ENCODE assay signal across 31 cellular contexts in the genomic region with DNA sequence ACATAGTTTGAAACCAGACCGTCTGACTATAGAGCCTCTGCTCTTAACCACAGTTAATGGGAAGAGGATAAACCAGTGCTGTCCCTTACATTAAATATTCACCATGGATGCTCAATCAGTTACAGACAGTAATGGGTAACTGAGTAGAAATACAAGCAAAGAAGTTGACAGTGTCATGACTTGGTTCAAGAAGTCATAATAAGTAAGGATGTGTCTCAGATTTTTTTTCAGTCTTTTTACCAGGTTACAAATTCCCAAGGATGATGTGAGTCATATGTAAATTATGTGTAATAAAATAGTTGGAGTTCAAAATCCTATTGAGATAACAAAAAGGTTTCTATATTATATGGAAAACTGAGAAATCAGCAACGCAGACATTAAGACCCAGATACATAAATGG. TPM values are rescaled to one million over a fixed set of nuclear protein-coding genes. Genes with fewer than 3 reads are reported as not detected.
A peak's percentile ranks its signal among the peaks of the same experiment; 100 is the strongest.
DNase-seq lines count a peak whose midpoint lies in the region; ATAC-seq, FAIRE-seq and TF ChIP-seq lines count a peak whose summit lies in the region.
"Had no signal": no experiment of that assay in that cellular context is flagged by ENCODE, and none has a peak within 500 bp of the region (broad histone marks: within the 10 kb centered on the region; RNA-seq: fewer than 3 reads in every experiment).

No MANE protein-coding gene starts in this region.

- DNase-seq in GM19239 (ENCODE audit: insufficient read length, low spot score) (no peak), RPMI7951 (ENCODE audit: low read depth) (peak; percentile 5), foreskin keratinocyte (peak in 1 of 2 donors; percentile 17), SIG-M5 (lab: John Stamatoyannopoulos, UW) (no peak), coronary artery (ENCODE audit: low spot score) (no peak)
- DNase-seq: activated CD4-positive, alpha-beta T cell treated with anti-CD3 and anti-CD28 coated beads, Interleukin-2, amount 10 ng/mL, durations not matched to agents 24 days and 14 days; activated gamma-delta T cell; activated naive CD8-positive, alpha-beta T cell treated with anti-CD3 and anti-CD28 coated beads, Interleukin-2, amount 10 ng/mL, durations not matched to agents 7 days and 5 days; activated T-cell treated with anti-CD3 and anti-CD28 coated beads, Interleukin-2, amount 50 U/mL, for 24 hours; central memory CD4-positive, alpha-beta T cell; dermis blood vessel endothelial cell; DND-41; hippocampal formation; left lung; mesenchymal stem cell; NCI-H1048; NCI-H1694; NCI-H446 treated with DMSO at 0.1 percent for 48 hours; NCI-H82; nephron progenitor cell; trophoblast cell had no signal

- H3K27ac ChIP-seq in foreskin keratinocyte: no peak overlapping the region
- no peak overlapping the region for H3K27ac ChIP-seq in coronary artery
- H3K27ac ChIP-seq: C4-2B, gastroesophageal sphincter, left lung, RWPE1 had no signal

- FAIRE-seq in GM19239 (lab: Jason Lieb, UNC): peak; percentile 31
- FAIRE-seq: endometrium, GM18507 had no signal

- H3K4me1 ChIP-seq in foreskin keratinocyte: no peaks in the 10 kb centered on the region
- H3K4me1 ChIP-seq: gastroesophageal sphincter, left lung had no signal

- H3K27me3 ChIP-seq in foreskin keratinocyte: no peaks in the 10 kb centered on the region
- H3K27me3 ChIP-seq: gastroesophageal sphincter, left lung had no signal

- no peak overlapping the region for H3K4me3 ChIP-seq in coronary artery
- H3K4me3 ChIP-seq: gastroesophageal sphincter, left lung had no signal

- TF ChIP-seq CTCF in foreskin keratinocyte (conservative IDR thresholded peaks at IDR 0.05) (no peak), coronary artery (IDR thresholded peaks at IDR 0.05) (no peak)

- ATAC-seq in foreskin keratinocyte: peak; percentile 46
- ATAC-seq in GM19324 (IDR thresholded peaks at IDR 0.05; ENCODE audit: low FRiP score, unreplicated experiment): no peak
- no peak for ATAC-seq in GM18517 (IDR thresholded peaks at IDR 0.05; ENCODE audit: unreplicated experiment)
- ATAC-seq: gastroesophageal sphincter; HCT116; left lung; stimulated activated memory B cell treated with anti-CD40 and anti-IgM and Interleukin-4, amounts not matched to agents 10 μg/mL and 1 μg/mL and 100 μg/mL, for 72 hours; WTC11 had no signal

RNA-seq across cellular contexts. Expression of gene ZCCHC4, which starts 31.1 kb away (rescaled TPM):
- 9.7 and 11.9 TPM in 2 replicates for total RNA-seq in RPMI7951 (2014; rRNA removed; shearing (Covaris generic))
- 8.8 and 10.1 TPM in 2 replicates for total RNA-seq in foreskin keratinocyte
- polyA plus RNA-seq in foreskin keratinocyte: 4.4 and 5.8 TPM in 2 replicates

RNA-seq across cellular contexts. Expression of gene ANAPC4, which starts 33.4 kb away (rescaled TPM):
- 19.4 and 23.7 TPM in 2 replicates for total RNA-seq in RPMI7951 (2014; rRNA removed; shearing (Covaris generic))
- 25.1 and 26.0 TPM in 2 replicates for total RNA-seq in foreskin keratinocyte
- polyA plus RNA-seq in foreskin keratinocyte: 10.9 and 12.6 TPM in 2 replicates
